ENCODE assay signal across 11 cellular contexts in the genomic region with DNA sequence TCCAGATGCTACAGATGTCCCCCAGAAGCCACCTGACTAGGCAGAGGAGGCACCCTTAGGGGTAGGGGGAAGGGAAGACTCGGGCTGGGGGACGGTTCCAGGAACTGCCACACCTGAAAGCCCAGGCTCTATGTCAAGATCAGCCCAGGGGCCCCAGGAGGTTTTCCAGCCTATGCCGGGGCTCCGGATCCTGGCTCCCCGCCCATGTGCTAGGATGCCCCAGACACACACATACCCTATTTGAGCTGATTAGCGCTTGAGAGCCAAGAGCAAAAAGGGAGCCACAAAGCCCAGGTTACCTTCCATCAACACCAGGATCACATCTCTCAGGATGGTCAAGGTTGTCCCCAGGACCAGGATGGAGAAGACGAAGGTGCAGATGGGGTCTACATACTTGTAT. TPM values are rescaled to one million over a fixed set of nuclear protein-coding genes. Genes with fewer than 3 reads are reported as not detected.
"Had no signal": no experiment of that assay in that cellular context is flagged by ENCODE, and none has a peak within 500 bp of the region (broad histone marks: within the 10 kb centered on the region; RNA-seq: fewer than 3 reads in every experiment).

No MANE protein-coding gene starts in this region.

- H2AFZ ChIP-seq: GM23338 had no signal

- H3K27ac Mint-ChIP-seq: GM23338, H9, HFFc6 had no signal

- H3K9ac ChIP-seq: KMS-11 had no signal

- H3K4me3 Mint-ChIP-seq: GM23338, H9, HFFc6 had no signal

- H3K27ac ChIP-seq: KMS-11 had no signal

- H3K4me2 ChIP-seq: GM23338, KMS-11 had no signal

- H3K4me3 ChIP-seq: GM23338 had no signal

- FAIRE-seq: H1, H54, HTR-8/SVneo had no signal

- ATAC-seq: GM23338 had no signal

- H3K9me3 Mint-ChIP-seq: GM23338, H9, HFFc6 had no signal

- DNase-seq: H9, HCEC 1CT, HFFc6, IMR-90, KBM-7 had no signal

RNA-seq across cellular contexts. Expression of a gene that starts 4.5 kb away (rescaled TPM):
- total RNA-seq: HFFc6, IMR-90 had no signal
- polyA plus RNA-seq: GM23338, IMR-90 had no signal

RNA-seq across cellular contexts. Expression of a gene that starts 19.8 kb away (rescaled TPM):
- total RNA-seq: HT-29 had no signal

RNA-seq across cellular contexts. Expression of a gene that starts 26.0 kb away (rescaled TPM):
- total RNA-seq: H1, H9, HFFc6, IMR-90 had no signal
- polyA plus RNA-seq: GM23338, H1, IMR-90 had no signal
